ENCODE assay signal across 12 cellular contexts in genomic region chr1:66732407-66733166, GRCh38. TPM values are rescaled to one million over a fixed set of nuclear protein-coding genes. Genes with fewer than 3 reads are reported as not detected.
A peak's percentile ranks its signal among the peaks of the same experiment; 100 is the strongest.
DNase-seq lines count a peak whose midpoint lies in the region; ATAC-seq and TF ChIP-seq lines count a peak whose summit lies in the region.
"Had no signal": no experiment of that assay in that cellular context is flagged by ENCODE, and none has a peak within 500 bp of the region (broad histone marks: within the 10 kb centered on the region; RNA-seq: fewer than 3 reads in every experiment).

No MANE protein-coding gene starts in this region.

- in situ Hi-C loops in ACHN (cut with HindIII; ENCODE audit: low pct_ligation_motif_present, low pct_unique_long_range_greater_than_20kb, low sequenced_read_pairs): no loop called here

- H3K27me3 ChIP-seq in SK-N-SH (ENCODE audit: insufficient read depth) (no peaks in the 10 kb centered on the region), neutrophil (no peaks in the 10 kb centered on the region)
- H3K27me3 ChIP-seq: heart right ventricle had no signal

- no peak overlapping the region for H3K4me3 Mint-ChIP-seq in glutamatergic neuron (ENCODE audit: unreplicated experiment)

- H4K20me1 ChIP-seq in SK-N-SH (ENCODE audit: insufficient read depth): no peaks in the 10 kb centered on the region

- H3K4me3 ChIP-seq in SK-N-SH (ENCODE audit: low read depth in 2 of 2, low read length in 1 of 2): no peak overlapping the region
- peak overlapping the region; percentile 23; the same call in 1 of the 2 replicates for H3K4me3 ChIP-seq in SK-N-MC
- H3K4me3 ChIP-seq in neutrophil (ENCODE audit: low read depth in 1 of 2, low read length in 1 of 2): no peak overlapping the region
- H3K4me3 ChIP-seq: heart right ventricle had no signal

- TF ChIP-seq CTCF in SK-N-SH (IDR thresholded peaks at IDR 0.05) (no peak), neutrophil (IDR thresholded peaks at IDR 0.05) (no peak), glutamatergic neuron (IDR thresholded peaks at IDR 0.05; ENCODE audit: partially characterized antibody, unreplicated experiment) (no peak)

- peaks cover 2% of the 10 kb centered on the region for H3K27me3 Mint-ChIP-seq in glutamatergic neuron (ENCODE audit: unreplicated experiment)

- H3K79me2 ChIP-seq in SK-N-SH (ENCODE audit: insufficient read depth): no peaks in the 10 kb centered on the region
- H3K79me2 ChIP-seq: parathyroid adenoma had no signal

- peak overlapping the region in 1 of 2 experiments; percentile 8; a peak in 1 of 4 replicates for H3K27ac ChIP-seq in SK-N-SH (ENCODE audit: low read depth in 2 of 2, low read length in 1 of 2)
- H3K27ac ChIP-seq in SK-N-MC: peak overlapping the region; percentile 71; the same call in 1 of the 2 replicates
- peak overlapping the region; percentile 73 for H3K27ac ChIP-seq in neutrophil
- H3K27ac ChIP-seq: parathyroid adenoma had no signal

- H3K4me2 ChIP-seq in SK-N-SH: no peak overlapping the region

- no peak for TF ChIP-seq RAD21 in SK-N-SH (IDR thresholded peaks at IDR 0.05; ENCODE audit: low read length)

- H3K9ac ChIP-seq in SK-N-SH (no peak overlapping the region), SK-N-MC (ENCODE audit: insufficient read length) (peak overlapping the region; percentile 40)
- H3K9ac ChIP-seq: parathyroid adenoma had no signal

- no peaks in the 10 kb centered on the region for H3K9me2 ChIP-seq in SK-N-SH

- TF ChIP-seq EP300 in SK-N-SH (IDR thresholded peaks at IDR 0.05; ENCODE audit: borderline replicate concordance in 1 of 2, low read depth in 1 of 2, low read length in 1 of 2): no peak

- H3K4me1 ChIP-seq in SK-N-SH (ENCODE audit: control insufficient read depth in 1 of 2, insufficient read depth in 2 of 2, low read depth in 1 of 2, low read length in 1 of 2) (peaks cover 0 to 18% of the 10 kb centered on the region in 2 experiments; a peak in 2 of 4 replicates), neutrophil (ENCODE audit: control insufficient read depth in 1 of 2, insufficient read depth in 1 of 2, low read depth in 1 of 2, low read length in 1 of 2) (peaks cover 24 to 30% of the 10 kb centered on the region in 2 experiments)
- H3K4me1 ChIP-seq: parathyroid adenoma had no signal

- 23% methylated on average over 1 of the region's 1 CpG for WGBS in SK-N-SH (ENCODE audit: low lambda C conversion rate)

- CTCF ChIA-PET in SK-N-SH (lab: Yijun Ruan, JAX): interaction anchor here (0.7 to 2.4 kb wide), 8 partner anchors 9 to 478 kb away, joined by 3 to 6 read pairs (median 3); partner anchors contain the start of gene DYNLT5

- H3K36me3 ChIP-seq in SK-N-SH (replicated peaks in 1 of 2; ENCODE audit: control insufficient read depth in 1 of 2, insufficient read depth in 2 of 2, low read length in 1 of 2) (peaks cover 0 to 14% of the 10 kb centered on the region in 2 experiments), SK-N-MC (ENCODE audit: insufficient read depth, low read length) (no peaks in the 10 kb centered on the region), neutrophil (no peaks in the 10 kb centered on the region)

- ATAC-seq in SK-N-SH treated with all-trans-retinoic acid at 6 μM for 48 hours: peak; percentile 21; the same call in 1 of the 3 replicates
- ATAC-seq in HG02943 (IDR thresholded peaks at IDR 0.05; ENCODE audit: low read depth, unreplicated experiment): peak; percentile 64

- H3K9me3 ChIP-seq in SK-N-SH (no peaks in the 10 kb centered on the region), SK-N-MC (ENCODE audit: low read depth, low read length) (no peaks in the 10 kb centered on the region), neutrophil (no peaks in the 10 kb centered on the region)
- H3K9me3 ChIP-seq: heart right ventricle had no signal

- no peak overlapping the region for H2AFZ ChIP-seq in SK-N-SH (ENCODE audit: low read depth)
- H2AFZ ChIP-seq: parathyroid adenoma had no signal

- no peaks in the 10 kb centered on the region for H3K36me3 Mint-ChIP-seq in glutamatergic neuron (ENCODE audit: unreplicated experiment)

- POLR2A ChIA-PET in SK-N-SH (lab: Yijun Ruan, JAX): no interaction called here

- H3K9me3 Mint-ChIP-seq in glutamatergic neuron (ENCODE audit: unreplicated experiment): peaks cover 4% of the 10 kb centered on the region

- DNase-seq in SK-N-SH: no peak
- no peak for DNase-seq in SK-N-MC (ENCODE audit: low read depth, low spot score)
- DNase-seq in glutamatergic neuron: no peak
- DNase-seq in ACHN: no peak
- DNase-seq in posterior cingulate gyrus: no peak
- DNase-seq: heart right ventricle; stimulated activated naive CD4-positive, alpha-beta T cell had no signal

- peaks cover 17% of the 10 kb centered on the region for H3F3A ChIP-seq in SK-N-SH (replicated peaks; ENCODE audit: insufficient read depth)

- intact Hi-C loops in posterior cingulate gyrus (cut with DNase I): no loop called here

- no peak overlapping the region for H3K27ac Mint-ChIP-seq in glutamatergic neuron (ENCODE audit: unreplicated experiment)

- no peaks in the 10 kb centered on the region for H3K4me1 Mint-ChIP-seq in glutamatergic neuron (ENCODE audit: low read depth, unreplicated experiment)

TF ChIP-seq in SK-N-SH treated with all-trans-retinoic acid at 6 μM for 48 hours, 23 proteins besides CTCF, POLR2A, EP300 and RAD21 (continues in another document):
- no peak for TF ChIP-seq ZNF70 (CRISPR knock-in tag; IDR thresholded peaks at IDR 0.05)
- TF ChIP-seq CSDC2 (CRISPR knock-in tag; IDR thresholded peaks at IDR 0.05): no peak
- TF ChIP-seq ZFP30 (CRISPR knock-in tag; IDR thresholded peaks at IDR 0.05): no peak
- TF ChIP-seq TCF4 (CRISPR knock-in tag; IDR thresholded peaks at IDR 0.05; ENCODE audit: borderline replicate concordance): no peak
- TF ChIP-seq ZFP3 (CRISPR knock-in tag; IDR thresholded peaks at IDR 0.05): no peak
- TF ChIP-seq RARB (CRISPR knock-in tag; IDR thresholded peaks at IDR 0.05): no peak
- no peak for TF ChIP-seq POU6F1 (CRISPR knock-in tag; IDR thresholded peaks at IDR 0.05; ENCODE audit: borderline replicate concordance, low read depth)
- no peak for TF ChIP-seq GLIS3 (CRISPR knock-in tag; IDR thresholded peaks at IDR 0.05)
- TF ChIP-seq ESRRG (CRISPR knock-in tag; IDR thresholded peaks at IDR 0.05): no peak
- TF ChIP-seq SNAI2 (CRISPR knock-in tag; IDR thresholded peaks at IDR 0.05): no peak
- no peak for TF ChIP-seq ISL1 (CRISPR knock-in tag; IDR thresholded peaks at IDR 0.05)

TF ChIP-seq in SK-N-SH, 30 proteins besides CTCF, POLR2A, EP300 and RAD21:
- no peak for TF ChIP-seq POLR2AphosphoS5 (IDR thresholded peaks at IDR 0.05; ENCODE audit: low read depth, low read length)
- no peak for TF ChIP-seq YY1 (IDR thresholded peaks at IDR 0.05; ENCODE audit: low read depth)
- no peak for TF ChIP-seq JUND (IDR thresholded peaks at IDR 0.05)
- TF ChIP-seq RCOR1 (IDR thresholded peaks at IDR 0.05; ENCODE audit: low read length): no peak
- TF ChIP-seq PBX3 (IDR thresholded peaks at IDR 0.05): no peak
- TF ChIP-seq SIN3A (IDR thresholded peaks at IDR 0.05; ENCODE audit: borderline replicate concordance, low read depth, low read length): no peak
- no peak for TF ChIP-seq MAX (IDR thresholded peaks at IDR 0.05; ENCODE audit: low read depth)
- TF ChIP-seq USF1 (IDR thresholded peaks at IDR 0.05; ENCODE audit: borderline replicate concordance, low read depth): no peak
- TF ChIP-seq GABPA (IDR thresholded peaks at IDR 0.05; ENCODE audit: low read depth): no peak

RNA-seq across cellular contexts. Expression of gene DYNLT5, which starts 19.7 kb away (rescaled TPM):
- not detected in 2 replicates for polyA plus RNA-seq in SK-N-SH (2012; rRNA removed)
- polyA plus RNA-seq in SK-N-SH (2012; cell fraction: cytosol; rRNA removed): not detected in 2 replicates
- polyA plus RNA-seq in SK-N-SH (2012; cell fraction: nucleus; rRNA removed): not detected in 2 replicates
- total RNA-seq in glutamatergic neuron (ENCODE audit: unreplicated experiment): 1.4 TPM
- total RNA-seq: T-helper 1 cell treated with Interleukin-12 subunit alpha and Interleukin-12 subunit beta and Interleukin-4 antibody, amounts not matched to agents 30 ng/mL and 1 ng/mL, for 36 hours had no signal
